In genomic region chr17:51028176-51028863, GRCh38 we compare ENCODE assay signal across 1 cellular context.
TF ChIP-seq lines count a peak whose summit lies in the region.

No MANE protein-coding gene starts in this region.

TF ChIP-seq in GM12878, 131 proteins besides CTCF, POLR2A, EP300 and RAD21:
- TF ChIP-seq BHLHE40 (IDR thresholded peaks at IDR 0.05; ENCODE audit: borderline replicate concordance in 1 of 2, low read depth in 2 of 2, low read length in 1 of 2), result no peak
- TF ChIP-seq TCF3 (IDR thresholded peaks at IDR 0.05; ENCODE audit: borderline replicate concordance, insufficient read depth, low read depth, low read length), result no peak
- TF ChIP-seq FOXK2 (IDR thresholded peaks at IDR 0.05), result no peak
- TF ChIP-seq TAF1 (IDR thresholded peaks at IDR 0.05; ENCODE audit: borderline replicate concordance, low read depth, low read length), result no peak
- no peak for TF ChIP-seq POLR2AphosphoS5 (IDR thresholded peaks at IDR 0.05; ENCODE audit: low read length)
- no peak for TF ChIP-seq NKRF (conservative IDR thresholded peaks at IDR 0.05)
- no peak for TF ChIP-seq MTA2 (IDR thresholded peaks at IDR 0.05; ENCODE audit: low read depth)
- TF ChIP-seq HDGF (IDR thresholded peaks at IDR 0.05), result no peak
- TF ChIP-seq IKZF1 (conservative IDR thresholded peaks at IDR 0.05), result no peak
- no peak for TF ChIP-seq IKZF2 (IDR thresholded peaks at IDR 0.05)
- no peak for TF ChIP-seq SMAD1 (IDR thresholded peaks at IDR 0.05; ENCODE audit: low read depth, partially characterized antibody)
- TF ChIP-seq, protein P1, sequence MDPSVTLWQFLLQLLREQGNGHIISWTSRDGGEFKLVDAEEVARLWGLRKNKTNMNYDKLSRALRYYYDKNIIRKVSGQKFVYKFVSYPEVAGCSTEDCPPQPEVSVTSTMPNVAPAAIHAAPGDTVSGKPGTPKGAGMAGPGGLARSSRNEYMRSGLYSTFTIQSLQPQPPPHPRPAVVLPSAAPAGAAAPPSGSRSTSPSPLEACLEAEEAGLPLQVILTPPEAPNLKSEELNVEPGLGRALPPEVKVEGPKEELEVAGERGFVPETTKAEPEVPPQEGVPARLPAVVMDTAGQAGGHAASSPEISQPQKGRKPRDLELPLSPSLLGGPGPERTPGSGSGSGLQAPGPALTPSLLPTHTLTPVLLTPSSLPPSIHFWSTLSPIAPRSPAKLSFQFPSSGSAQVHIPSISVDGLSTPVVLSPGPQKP (IDR thresholded peaks at IDR 0.05; ENCODE audit: low read depth, low read length), result no peak
- no peak for TF ChIP-seq ATF2 (IDR thresholded peaks at IDR 0.05; ENCODE audit: low read length)
- TF ChIP-seq RELA (IDR thresholded peaks at IDR 0.05; ENCODE audit: borderline replicate concordance, partially characterized antibody), result no peak
- TF ChIP-seq NR2C1 (IDR thresholded peaks at IDR 0.05), result no peak
TF ChIP-seq in GM12878: peak in this region for 0.
